ENCODE assay signal across 11 cellular contexts in the genomic region with DNA sequence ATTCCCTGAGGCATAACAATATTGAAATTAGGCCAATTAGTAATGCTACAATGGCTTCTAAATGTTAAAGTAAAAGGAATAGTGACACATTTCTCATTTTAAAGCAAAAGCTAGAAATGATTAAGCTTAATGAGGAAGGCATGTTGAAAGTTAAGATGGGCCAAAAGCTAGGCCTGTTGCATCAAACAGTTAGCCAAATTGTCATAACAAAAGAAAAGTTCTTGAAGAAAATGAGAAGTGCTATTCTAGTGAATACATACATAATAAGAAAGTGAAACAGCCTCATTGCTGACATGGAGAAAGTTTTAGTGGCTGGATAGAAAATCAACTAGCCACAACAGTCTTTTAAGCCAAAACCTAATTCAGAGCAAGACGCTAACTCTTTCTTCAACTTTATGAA. TPM values are rescaled to one million over a fixed set of nuclear protein-coding genes. Genes with fewer than 3 reads are reported as not detected.
DNase-seq lines count a peak whose midpoint lies in the region; ATAC-seq lines count a peak whose summit lies in the region.
"Had no signal": no experiment of that assay in that cellular context is flagged by ENCODE, and none has a peak within 500 bp of the region (broad histone marks: within the 10 kb centered on the region; RNA-seq: fewer than 3 reads in every experiment).

No MANE protein-coding gene starts in this region.

- H3K4me3 ChIP-seq in neuronal stem cell (ENCODE audit: low read length in 2 of 2): no peak overlapping the region
- H3K4me3 ChIP-seq: upper lobe of right lung had no signal

- no peak overlapping the region for H3K27ac ChIP-seq in neuronal stem cell (replicated peaks; ENCODE audit: low read length)
- H3K27ac ChIP-seq: upper lobe of right lung had no signal

- H3K36me3 Mint-ChIP-seq in activated naive CD8-positive, alpha-beta T cell treated with anti-CD3 and anti-CD28 coated beads, Interleukin-2, amount 50 U/mL, for 24 hours (ENCODE audit: low read depth): no peaks in the 10 kb centered on the region

- H3K18ac ChIP-seq in neuronal stem cell (ENCODE audit: low read length): no peak overlapping the region

- H3K9ac ChIP-seq in neuronal stem cell (ENCODE audit: low read depth, low read length, poor library complexity): no peak overlapping the region

- no peaks in the 10 kb centered on the region for H3K27me3 Mint-ChIP-seq in activated naive CD8-positive, alpha-beta T cell treated with anti-CD3 and anti-CD28 coated beads, Interleukin-2, amount 50 U/mL, for 24 hours

- no peak overlapping the region for H3K14ac ChIP-seq in neuronal stem cell (ENCODE audit: low read length)

- no peaks in the 10 kb centered on the region for H3K9me3 ChIP-seq in neuronal stem cell (replicated peaks in 1 of 2; ENCODE audit: control insufficient read depth in 2 of 2, insufficient read depth in 1 of 2, low read depth in 1 of 2, low read length in 2 of 2)
- H3K9me3 ChIP-seq: upper lobe of right lung had no signal

- H3K79me1 ChIP-seq in neuronal stem cell (ENCODE audit: low read depth, low read length): no peaks in the 10 kb centered on the region

- no peak overlapping the region for H4K91ac ChIP-seq in neuronal stem cell (ENCODE audit: low read depth, low read length, poor library complexity)

- no peak overlapping the region for H3K4ac ChIP-seq in neuronal stem cell (ENCODE audit: low read length)

- no peaks in the 10 kb centered on the region for H3K36me3 ChIP-seq in neuronal stem cell (replicated peaks in 1 of 2; ENCODE audit: control insufficient read depth in 2 of 2, insufficient read depth in 2 of 2, low read length in 2 of 2)
- H3K36me3 ChIP-seq: upper lobe of right lung had no signal

- H3K4me1 ChIP-seq in neuronal stem cell (ENCODE audit: control insufficient read depth in 2 of 2, insufficient read depth in 1 of 2, low read depth in 1 of 2, low read length in 2 of 2): no peaks in the 10 kb centered on the region
- H3K4me1 ChIP-seq: upper lobe of right lung had no signal

- no peak overlapping the region for H2AFZ ChIP-seq in neuronal stem cell (ENCODE audit: low read length)

- H3K4me1 Mint-ChIP-seq in activated naive CD8-positive, alpha-beta T cell treated with anti-CD3 and anti-CD28 coated beads, Interleukin-2, amount 50 U/mL, for 24 hours: peaks cover 44% of the 10 kb centered on the region

- no peak overlapping the region for H3K4me3 Mint-ChIP-seq in activated naive CD8-positive, alpha-beta T cell treated with anti-CD3 and anti-CD28 coated beads, Interleukin-2, amount 50 U/mL, for 24 hours

- H2BK12ac ChIP-seq in neuronal stem cell (ENCODE audit: low read length): no peak overlapping the region

- no peak overlapping the region for H2BK120ac ChIP-seq in neuronal stem cell (ENCODE audit: low read depth, low read length)

- ATAC-seq in GM18861 (IDR thresholded peaks at IDR 0.05; ENCODE audit: unreplicated experiment) (peak; percentile 81), GM21447 (IDR thresholded peaks at IDR 0.05; ENCODE audit: unreplicated experiment) (peak; percentile 60), HG03097 (IDR thresholded peaks at IDR 0.05; ENCODE audit: low FRiP score, unreplicated experiment) (peak; percentile 62)
- ATAC-seq in activated naive CD8-positive, alpha-beta T cell treated with anti-CD3 and anti-CD28 coated beads, Interleukin-2, amount 50 U/mL, for 24 hours: peak; percentile 37
- ATAC-seq: upper lobe of right lung had no signal

- no peak overlapping the region for H4K8ac ChIP-seq in neuronal stem cell (ENCODE audit: low read depth, low read length)

- H2BK5ac ChIP-seq in neuronal stem cell (ENCODE audit: low read length): no peak overlapping the region

- no peaks in the 10 kb centered on the region for H3K9me3 Mint-ChIP-seq in activated naive CD8-positive, alpha-beta T cell treated with anti-CD3 and anti-CD28 coated beads, Interleukin-2, amount 50 U/mL, for 24 hours

- no peak overlapping the region for H2BK15ac ChIP-seq in neuronal stem cell (ENCODE audit: low read length)

- no peak overlapping the region for H3K23ac ChIP-seq in neuronal stem cell (ENCODE audit: low read depth, low read length, poor library complexity)

- H3K4me2 ChIP-seq in neuronal stem cell (ENCODE audit: insufficient read depth, low read length, poor library complexity, severe bottlenecking): no peak overlapping the region

- no peak for DNase-seq in activated naive CD8-positive, alpha-beta T cell treated with anti-CD3 and anti-CD28 coated beads, Interleukin-2, amount 50 U/mL, for 24 hours
- DNase-seq in SKM-1 (lab: John Stamatoyannopoulos, UW; ENCODE audit: unreplicated experiment) (no peak), neuronal stem cell (ENCODE audit: low spot score) (no peak), amygdala (lab: John Stamatoyannopoulos, UW) (no peak), RPMI8226 (no peak)
- DNase-seq: cortex of kidney, HCEC 1CT, upper lobe of right lung had no signal

- H3K27me3 ChIP-seq in neuronal stem cell (ENCODE audit: control insufficient read depth in 3 of 3, insufficient read depth in 3 of 3, low read depth in 1 of 3, low read length in 3 of 3): no peaks in the 10 kb centered on the region
- H3K27me3 ChIP-seq: upper lobe of right lung had no signal

- WGBS in neuronal stem cell (ENCODE audit: extremely low coverage in 2 of 2, insufficient read length in 2 of 2, insufficient replicate concordance in 1 of 2), 2 donors: no CpG with 5 or more reads among the region's 1 CpG

- no peak overlapping the region for H2AK5ac ChIP-seq in neuronal stem cell (ENCODE audit: low read depth, low read length)

- peak overlapping the region; percentile 73 for H3K27ac Mint-ChIP-seq in activated naive CD8-positive, alpha-beta T cell treated with anti-CD3 and anti-CD28 coated beads, Interleukin-2, amount 50 U/mL, for 24 hours

RNA-seq across cellular contexts. Expression of a gene that starts 12.9 kb away (rescaled TPM):
- not detected for polyA plus RNA-seq in neuronal stem cell (2013, experiment 1 of 2)
- polyA plus RNA-seq in neuronal stem cell (2013, experiment 2 of 2): not detected

RNA-seq across cellular contexts. Expression of a gene that starts 22.5 kb away (rescaled TPM):
- not detected for polyA plus RNA-seq in neuronal stem cell (2013, experiment 1 of 2)
- polyA plus RNA-seq in neuronal stem cell (2013, experiment 2 of 2): not detected

RNA-seq across cellular contexts. Expression of a gene that starts 51.2 kb away (rescaled TPM):
- 0.07 TPM for polyA plus RNA-seq in neuronal stem cell (2013, experiment 1 of 2)
- polyA plus RNA-seq in neuronal stem cell (2013, experiment 2 of 2): 0.18 TPM
